21 cellular contexts compared by ENCODE assay signal in the genomic region with DNA sequence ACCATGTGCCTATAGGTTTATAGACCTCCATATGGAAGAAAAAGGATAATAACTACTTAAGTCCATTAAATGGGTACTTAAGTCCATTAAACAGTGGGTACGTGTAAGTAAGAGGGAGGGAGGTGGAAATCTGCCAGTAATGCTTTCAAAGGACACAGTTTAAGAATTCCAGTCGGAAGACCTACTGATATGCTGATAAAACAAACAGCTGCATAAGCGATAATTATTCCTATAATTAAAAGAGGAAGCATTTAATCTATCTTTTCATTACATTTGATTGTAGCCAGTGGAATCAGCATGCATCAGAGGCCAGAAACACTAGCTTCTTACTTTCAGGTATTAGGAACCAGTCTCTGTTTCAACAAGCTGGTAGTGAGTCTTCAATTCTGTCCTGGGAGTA.
"Had no signal": no experiment of that assay in that cellular context is flagged by ENCODE, and none has a peak within 500 bp of the region (broad histone marks: within the 10 kb centered on the region; RNA-seq: fewer than 3 reads in every experiment).

No MANE protein-coding gene starts in this region.

- H3K27ac ChIP-seq: epithelial cell of prostate, esophagus muscularis mucosa, gastrocnemius medialis, heart right ventricle, psoas muscle, right lobe of liver, suprapubic skin, thyroid gland, uterus had no signal

- H3K27me3 ChIP-seq: gastrocnemius medialis, right lobe of liver, suprapubic skin, thyroid gland, uterus had no signal

- H3K9me3 ChIP-seq: esophagus muscularis mucosa, gastrocnemius medialis, heart right ventricle, psoas muscle, right lobe of liver, suprapubic skin, thyroid gland, uterus had no signal

- H3K4me3 ChIP-seq: esophagus muscularis mucosa, gastrocnemius medialis, heart right ventricle, psoas muscle, right lobe of liver, suprapubic skin, thyroid gland, uterus had no signal

- H3K36me3 ChIP-seq: esophagus muscularis mucosa, gastrocnemius medialis, heart right ventricle, right lobe of liver, suprapubic skin, thyroid gland, uterus had no signal

- DNase-seq: effector memory CD8-positive, alpha-beta T cell; gastrocnemius medialis; heart right ventricle; hypothalamus; islet precursor cell; mammary epithelial cell; naive thymus-derived CD4-positive, alpha-beta T cell; nephron progenitor cell; psoas muscle; retina; right lobe of liver; stimulated activated CD4-positive, alpha-beta T cell treated with anti-CD3 and anti-CD28 coated beads, Interleukin-4, amount 100 ng/mL, for 1 hour; stimulated activated CD8-positive, alpha-beta memory T cell treated with anti-CD3 and anti-CD28 coated beads, Interleukin-4, amount 100 ng/mL, for 48 hours; stimulated activated naive CD8-positive, alpha-beta T cell treated with anti-CD3 and anti-CD28 coated beads, Interleukin-15, Interleukin-2, amounts not matched to agents 100 U/mL and 50 U/mL, for 24 hours; thyroid gland; uterus had no signal

- ATAC-seq: effector memory CD8-positive, alpha-beta T cell; gastrocnemius medialis; heart right ventricle; left lobe of liver; naive thymus-derived CD4-positive, alpha-beta T cell; psoas muscle; right lobe of liver; stimulated activated effector memory CD8-positive, alpha-beta T cell treated with anti-CD3 and anti-CD28 coated beads, Interleukin-12 subunit alpha, Interleukin-12 subunit beta, amount 100 ng/mL, for 72 hours; stimulated activated naive CD8-positive, alpha-beta T cell treated with anti-CD3 and anti-CD28 coated beads, Interleukin-15, Interleukin-2, amounts not matched to agents 100 U/mL and 50 U/mL, for 24 hours had no signal

- H3K4me1 ChIP-seq: esophagus muscularis mucosa, gastrocnemius medialis, heart right ventricle, psoas muscle, right lobe of liver, suprapubic skin, thyroid gland, uterus had no signal
